ENCODE assay signal across 11 cellular contexts in genomic region chr2:152542995-152543481, GRCh38.
DNase-seq lines count a peak whose midpoint lies in the region; ATAC-seq and TF ChIP-seq lines count a peak whose summit lies in the region.
"Had no signal": no experiment of that assay in that cellular context is flagged by ENCODE, and none has a peak within 500 bp of the region (broad histone marks: within the 10 kb centered on the region; RNA-seq: fewer than 3 reads in every experiment).

No MANE protein-coding gene starts in this region.

- H3K27me3 Mint-ChIP-seq in MCF 10A (ENCODE audit: insufficient read depth, unreplicated experiment): no peaks in the 10 kb centered on the region
- no peaks in the 10 kb centered on the region for H3K27me3 Mint-ChIP-seq in chondrocyte (ENCODE audit: low read depth)
- H3K27me3 Mint-ChIP-seq in type B pancreatic cell: no peaks in the 10 kb centered on the region
- H3K27me3 Mint-ChIP-seq in CD14-positive monocyte (ENCODE audit: low read depth in 3 of 3): no peaks in the 10 kb centered on the region

- peaks cover 16% of the 10 kb centered on the region for H3K4me1 Mint-ChIP-seq in MCF 10A (ENCODE audit: insufficient read depth, unreplicated experiment)
- H3K4me1 Mint-ChIP-seq in chondrocyte (ENCODE audit: low read depth): peaks cover 29% of the 10 kb centered on the region
- H3K4me1 Mint-ChIP-seq in type B pancreatic cell (ENCODE audit: unreplicated experiment): peaks cover 20% of the 10 kb centered on the region
- H3K4me1 Mint-ChIP-seq in CD14-positive monocyte: no peaks in the 10 kb centered on the region
- H3K4me1 Mint-ChIP-seq: activated naive CD8-positive, alpha-beta T cell treated with anti-CD3 and anti-CD28 coated beads, Interleukin-2, amount 10 ng/mL, durations not matched to agents 7 days and 5 days had no signal

- TF ChIP-seq POLR2A in breast epithelium (IDR thresholded peaks at IDR 0.05): no peak
- TF ChIP-seq POLR2A in right lobe of liver (IDR thresholded peaks at IDR 0.05): no peak

- DNase-seq in MCF 10A (ENCODE audit: unreplicated experiment) (peak; percentile 36), breast epithelium (ENCODE audit: low spot score in 2 of 2) (no peak), chondrocyte (ENCODE audit: low spot score) (no peak), right lobe of liver (no peak), type B pancreatic cell (ENCODE audit: extremely low spot score, unreplicated experiment) (no peak), CD14-positive monocyte (ENCODE audit: low spot score) (no peak), posterior vena cava (ENCODE audit: low spot score) (no peak)
- DNase-seq: activated naive CD8-positive, alpha-beta T cell treated with anti-CD3 and anti-CD28 coated beads, Interleukin-2, amount 10 ng/mL, durations not matched to agents 7 days and 5 days; BE2C; stimulated activated CD4-positive, alpha-beta T cell treated with anti-CD3 and anti-CD28 coated beads, Interleukin-1b, Interleukin-23, amount 100 ng/mL, for 48 hours had no signal

- H3K36me3 ChIP-seq in breast epithelium (no peaks in the 10 kb centered on the region), right lobe of liver (no peaks in the 10 kb centered on the region)
- H3K36me3 ChIP-seq: BE2C had no signal

- H3K4me3 Mint-ChIP-seq in MCF 10A (ENCODE audit: unreplicated experiment) (no peak overlapping the region), chondrocyte (ENCODE audit: unreplicated experiment) (no peak overlapping the region), type B pancreatic cell (no peak overlapping the region), CD14-positive monocyte (no peak overlapping the region)
- H3K4me3 Mint-ChIP-seq: activated naive CD8-positive, alpha-beta T cell treated with anti-CD3 and anti-CD28 coated beads, Interleukin-2, amount 10 ng/mL, durations not matched to agents 7 days and 5 days had no signal

- CTCF ChIA-PET in MCF 10A (lab: Yijun Ruan, JAX): interaction anchor here (0.7 to 1.2 kb wide), 2 partner anchors 43 to 550 kb away, joined by 3 read pairs; no protein-coding TSS in a partner anchor

- H3K27me3 ChIP-seq in breast epithelium (no peaks in the 10 kb centered on the region), right lobe of liver (no peaks in the 10 kb centered on the region)
- H3K27me3 ChIP-seq: BE2C had no signal

- H3K27ac Mint-ChIP-seq in MCF 10A (ENCODE audit: low read depth, unreplicated experiment): no peak overlapping the region
- peak overlapping the region; percentile 93 for H3K27ac Mint-ChIP-seq in chondrocyte (ENCODE audit: unreplicated experiment)
- peak overlapping the region; percentile 76 for H3K27ac Mint-ChIP-seq in type B pancreatic cell
- H3K27ac Mint-ChIP-seq in CD14-positive monocyte: no peak overlapping the region
- H3K27ac Mint-ChIP-seq: activated naive CD8-positive, alpha-beta T cell treated with anti-CD3 and anti-CD28 coated beads, Interleukin-2, amount 10 ng/mL, durations not matched to agents 7 days and 5 days had no signal

- H3K9me3 Mint-ChIP-seq in MCF 10A (ENCODE audit: unreplicated experiment) (no peaks in the 10 kb centered on the region), chondrocyte (ENCODE audit: low read depth) (no peaks in the 10 kb centered on the region), type B pancreatic cell (no peaks in the 10 kb centered on the region), CD14-positive monocyte (no peaks in the 10 kb centered on the region)
- H3K9me3 Mint-ChIP-seq: activated naive CD8-positive, alpha-beta T cell treated with anti-CD3 and anti-CD28 coated beads, Interleukin-2, amount 10 ng/mL, durations not matched to agents 7 days and 5 days had no signal

- TF ChIP-seq CTCF in MCF 10A (IDR thresholded peaks at IDR 0.05; ENCODE audit: unreplicated experiment) (no peak), breast epithelium (IDR thresholded peaks at IDR 0.05) (no peak), chondrocyte (IDR thresholded peaks at IDR 0.05) (no peak), right lobe of liver (IDR thresholded peaks at IDR 0.05) (no peak), type B pancreatic cell (conservative IDR thresholded peaks at IDR 0.05) (no peak), CD14-positive monocyte (IDR thresholded peaks at IDR 0.05) (no peak)

- H3K27ac ChIP-seq in breast epithelium (no peak overlapping the region), right lobe of liver (no peak overlapping the region)

- intact Hi-C loops in MCF 10A (cut with micrococcal nuclease): no loop called here
- intact Hi-C loops in breast epithelium (cut with DNase I; ENCODE audit: low total_unique reads): no loop called here
- intact Hi-C loops in right lobe of liver (cut with DNase I): no loop called here
- intact Hi-C loops in CD14-positive monocyte (cut with micrococcal nuclease): no loop called here
- intact Hi-C loops in posterior vena cava (cut with DNase I): no loop called here

- peak; percentile 19 to 79 (median 70) for ATAC-seq in right lobe of liver
- ATAC-seq in GM21723 (IDR thresholded peaks at IDR 0.05; ENCODE audit: unreplicated experiment): no peak

- BruUV-seq in MCF 10A (replicated peaks; lab: Mats Ljungman, UMichigan): no TSS peak

- POLR2A ChIA-PET in MCF 10A (lab: Yijun Ruan, JAX): interaction anchor here (0.7 to 1.4 kb wide), 2 partner anchors 29 to 30 kb away, joined by 3 read pairs; no protein-coding TSS in a partner anchor

- no peaks in the 10 kb centered on the region for H3K9me3 ChIP-seq in breast epithelium
- H3K9me3 ChIP-seq in right lobe of liver: no peaks in the 10 kb centered on the region
- H3K9me3 ChIP-seq: BE2C had no signal

- peaks cover 20% of the 10 kb centered on the region for H3K36me3 Mint-ChIP-seq in MCF 10A (ENCODE audit: insufficient read depth, unreplicated experiment)
- H3K36me3 Mint-ChIP-seq in chondrocyte (ENCODE audit: low read depth): no peaks in the 10 kb centered on the region
- peaks cover 8% of the 10 kb centered on the region for H3K36me3 Mint-ChIP-seq in type B pancreatic cell
- H3K36me3 Mint-ChIP-seq in CD14-positive monocyte: no peaks in the 10 kb centered on the region
- H3K36me3 Mint-ChIP-seq: activated naive CD8-positive, alpha-beta T cell treated with anti-CD3 and anti-CD28 coated beads, Interleukin-2, amount 10 ng/mL, durations not matched to agents 7 days and 5 days had no signal

- H3K4me3 ChIP-seq in breast epithelium: no peak overlapping the region
- H3K4me3 ChIP-seq in right lobe of liver: no peak overlapping the region

- WGBS in right lobe of liver (ENCODE audit: insufficient coverage, low coverage, low lambda C conversion rate, missing lambda C conversion rate): 18% methylated on average over 3 of the region's 4 CpGs

- H3K4me1 ChIP-seq in breast epithelium (no peaks in the 10 kb centered on the region), right lobe of liver (no peaks in the 10 kb centered on the region)
- H3K4me1 ChIP-seq: BE2C had no signal

Comparison
In these comparisons a context has a peak if more than half of its experiments do, and no peak if none do; other contexts are left out.
1. H3K27ac Mint-ChIP-seq: peak in chondrocyte (single experiment) and type B pancreatic cell (single experiment); none in MCF 10A (single experiment) and CD14-positive monocyte (0 of 7).